1 cellular context compared by ENCODE assay signal in the genomic region with DNA sequence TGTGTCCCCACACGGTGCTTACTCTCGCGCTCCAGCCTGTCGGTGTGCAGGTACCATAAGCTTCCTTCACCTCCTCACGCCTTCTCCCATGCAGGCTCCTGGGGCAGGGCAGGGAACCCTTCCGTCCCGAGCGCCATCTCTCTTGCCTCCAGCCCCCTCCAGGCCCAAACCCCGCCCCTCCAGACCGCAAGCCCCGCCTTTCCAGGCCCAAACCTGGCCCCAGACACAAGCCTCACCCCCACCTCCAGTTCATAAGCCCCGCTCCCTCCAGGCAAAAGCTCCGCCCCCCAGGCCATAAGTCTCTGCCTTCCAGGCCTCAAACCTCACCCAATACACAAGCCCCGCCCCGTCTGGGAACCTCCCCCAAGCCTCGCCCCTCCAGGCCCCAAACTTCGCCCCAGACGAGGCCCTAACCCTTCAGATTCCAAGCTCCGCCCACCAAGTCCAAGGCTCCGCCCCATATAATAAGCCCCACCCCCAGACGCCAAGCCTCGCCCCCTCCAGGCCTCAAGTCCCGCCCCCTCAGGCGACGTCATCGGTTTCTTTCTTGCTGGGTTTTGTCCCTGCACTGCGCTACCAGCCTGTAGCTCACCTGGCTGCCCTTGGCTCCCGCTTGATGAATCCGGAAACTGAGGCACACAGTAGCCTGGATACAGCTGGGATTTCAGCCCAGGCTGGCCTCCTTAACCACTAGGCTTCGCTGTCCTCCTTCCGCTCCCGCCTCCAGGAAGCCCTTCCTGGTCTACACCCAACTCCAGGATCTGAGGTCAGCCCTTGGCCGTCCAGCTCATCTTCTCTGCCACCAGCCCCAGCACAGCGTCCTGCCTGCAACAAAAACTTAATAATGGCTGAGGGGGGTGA.
TF ChIP-seq lines count a peak whose summit lies in the region.

No MANE protein-coding gene starts in this region.

TF ChIP-seq in HEK293, 187 proteins besides CTCF, POLR2A, EP300 and RAD21 (continued from another document):
- TF ChIP-seq, protein P1, sequence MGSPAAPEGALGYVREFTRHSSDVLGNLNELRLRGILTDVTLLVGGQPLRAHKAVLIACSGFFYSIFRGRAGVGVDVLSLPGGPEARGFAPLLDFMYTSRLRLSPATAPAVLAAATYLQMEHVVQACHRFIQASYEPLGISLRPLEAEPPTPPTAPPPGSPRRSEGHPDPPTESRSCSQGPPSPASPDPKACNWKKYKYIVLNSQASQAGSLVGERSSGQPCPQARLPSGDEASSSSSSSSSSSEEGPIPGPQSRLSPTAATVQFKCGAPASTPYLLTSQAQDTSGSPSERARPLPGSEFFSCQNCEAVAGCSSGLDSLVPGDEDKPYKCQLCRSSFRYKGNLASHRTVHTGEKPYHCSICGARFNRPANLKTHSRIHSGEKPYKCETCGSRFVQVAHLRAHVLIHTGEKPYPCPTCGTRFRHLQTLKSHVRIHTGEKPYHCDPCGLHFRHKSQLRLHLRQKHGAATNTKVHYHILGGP (tag by site-specific recombination; IDR thresholded peaks at IDR 0.05) = no peak
- TF ChIP-seq KLF7 (tag by site-specific recombination; IDR thresholded peaks at IDR 0.05; ENCODE audit: borderline replicate concordance) (no peak), GLIS2 (tag by site-specific recombination; IDR thresholded peaks at IDR 0.05) (no peak), ZNF426 (tag by site-specific recombination; IDR thresholded peaks at IDR 0.05) (no peak), ZNF223 (tag by site-specific recombination; IDR thresholded peaks at IDR 0.05) (no peak), ZFP41 (tag by site-specific recombination; IDR thresholded peaks at IDR 0.05; ENCODE audit: borderline replicate concordance) (no peak), ZBTB20 (tag by site-specific recombination; IDR thresholded peaks at IDR 0.05) (no peak), GLIS1 (tag by site-specific recombination; IDR thresholded peaks at IDR 0.05) (no peak), KLF8 (tag by site-specific recombination; IDR thresholded peaks at IDR 0.05) (peak; percentile 89)
- TF ChIP-seq, protein P2, sequence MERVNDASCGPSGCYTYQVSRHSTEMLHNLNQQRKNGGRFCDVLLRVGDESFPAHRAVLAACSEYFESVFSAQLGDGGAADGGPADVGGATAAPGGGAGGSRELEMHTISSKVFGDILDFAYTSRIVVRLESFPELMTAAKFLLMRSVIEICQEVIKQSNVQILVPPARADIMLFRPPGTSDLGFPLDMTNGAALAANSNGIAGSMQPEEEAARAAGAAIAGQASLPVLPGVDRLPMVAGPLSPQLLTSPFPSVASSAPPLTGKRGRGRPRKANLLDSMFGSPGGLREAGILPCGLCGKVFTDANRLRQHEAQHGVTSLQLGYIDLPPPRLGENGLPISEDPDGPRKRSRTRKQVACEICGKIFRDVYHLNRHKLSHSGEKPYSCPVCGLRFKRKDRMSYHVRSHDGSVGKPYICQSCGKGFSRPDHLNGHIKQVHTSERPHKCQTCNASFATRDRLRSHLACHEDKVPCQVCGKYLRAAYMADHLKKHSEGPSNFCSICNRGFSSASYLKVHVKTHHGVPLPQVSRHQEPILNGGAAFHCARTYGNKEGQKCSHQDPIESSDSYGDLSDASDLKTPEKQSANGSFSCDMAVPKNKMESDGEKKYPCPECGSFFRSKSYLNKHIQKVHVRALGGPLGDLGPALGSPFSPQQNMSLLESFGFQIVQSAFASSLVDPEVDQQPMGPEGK (tag by site-specific recombination; IDR thresholded peaks at IDR 0.05) = peak; percentile 34; the same call in 1 of the 2 replicates
- TF ChIP-seq, protein P3, sequence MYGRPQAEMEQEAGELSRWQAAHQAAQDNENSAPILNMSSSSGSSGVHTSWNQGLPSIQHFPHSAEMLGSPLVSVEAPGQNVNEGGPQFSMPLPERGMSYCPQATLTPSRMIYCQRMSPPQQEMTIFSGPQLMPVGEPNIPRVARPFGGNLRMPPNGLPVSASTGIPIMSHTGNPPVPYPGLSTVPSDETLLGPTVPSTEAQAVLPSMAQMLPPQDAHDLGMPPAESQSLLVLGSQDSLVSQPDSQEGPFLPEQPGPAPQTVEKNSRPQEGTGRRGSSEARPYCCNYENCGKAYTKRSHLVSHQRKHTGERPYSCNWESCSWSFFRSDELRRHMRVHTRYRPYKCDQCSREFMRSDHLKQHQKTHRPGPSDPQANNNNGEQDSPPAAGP (tag by site-specific recombination; IDR thresholded peaks at IDR 0.05) = no peak
TF ChIP-seq in HEK293: peak in this region for 9.
